ENCODE assay signal across 19 cellular contexts in the genomic region with DNA sequence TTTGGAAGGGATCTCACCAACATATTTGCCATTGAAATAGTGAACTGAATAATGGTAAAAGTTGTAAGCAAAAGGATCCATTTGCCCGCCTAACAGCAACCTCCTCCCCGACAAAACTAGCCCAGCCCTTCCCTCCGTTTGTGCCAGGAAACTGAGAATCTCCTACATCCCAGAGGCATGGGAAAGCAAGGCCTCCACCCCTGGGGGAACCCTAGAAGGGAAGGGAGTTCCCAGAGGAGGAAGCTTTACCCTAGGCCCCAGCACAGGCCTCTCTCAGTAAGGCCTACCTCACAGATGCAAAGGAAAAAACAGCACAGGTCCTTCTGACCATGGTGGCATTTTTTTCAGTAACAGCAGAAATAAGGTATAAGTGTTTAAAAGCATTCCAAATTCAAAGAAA.
A peak's percentile ranks its signal among the peaks of the same experiment; 100 is the strongest.
DNase-seq lines count a peak whose midpoint lies in the region; ATAC-seq, FAIRE-seq and TF ChIP-seq lines count a peak whose summit lies in the region.
"Had no signal": no experiment of that assay in that cellular context is flagged by ENCODE, and none has a peak within 500 bp of the region (broad histone marks: within the 10 kb centered on the region; RNA-seq: fewer than 3 reads in every experiment).

No MANE protein-coding gene starts in this region.

- no peaks in the 10 kb centered on the region for H3K9me3 Mint-ChIP-seq in naive thymus-derived CD4-positive, alpha-beta T cell
- H3K9me3 Mint-ChIP-seq: activated naive CD4-positive, alpha-beta T cell treated with anti-CD3 and anti-CD28 coated beads for 36 hours had no signal

- in situ Hi-C loops in HepG2 (cut with HindIII; ENCODE audit: extremely low pct_ligation_motif_present, low pct_unique_long_range_greater_than_20kb): loop anchor here (25.0 kb wide), 1 partner anchor 293 kb away; no protein-coding TSS in a partner anchor

- H3K27ac Mint-ChIP-seq in naive thymus-derived CD4-positive, alpha-beta T cell: peak overlapping the region in 5 of 9 donors; percentile 35 to 86 (median 62)
- H3K27ac Mint-ChIP-seq: activated naive CD4-positive, alpha-beta T cell treated with anti-CD3 and anti-CD28 coated beads for 36 hours had no signal

- no peak for TF ChIP-seq RAD21 in HepG2 (CRISPR knock-in tag; IDR thresholded peaks at IDR 0.05)

- no peak overlapping the region for H2AFZ ChIP-seq in HepG2 (ENCODE audit: low read length)

- peaks cover 10 to 28% (median 18%) of the 10 kb centered on the region in 7 donors for H3K4me1 Mint-ChIP-seq in naive thymus-derived CD4-positive, alpha-beta T cell

- H3K27ac ChIP-seq in right lobe of liver (no peak overlapping the region), HepG2 (ENCODE audit: extremely low read length, insufficient read depth, low read length) (no peak overlapping the region), dorsolateral prefrontal cortex (peak overlapping the region in 50 of 59 donors; percentile 1 to 93 (median 58)), body of pancreas (peak overlapping the region in 1 of 4 donors; percentile 27)
- no peak overlapping the region for H3K27ac ChIP-seq in naive thymus-derived CD4-positive, alpha-beta T cell (ENCODE audit: low read depth, low read length)
- H3K27ac ChIP-seq: ascending aorta, thoracic aorta had no signal

- no TSS peak for BruUV-seq in HepG2 (replicated peaks; lab: Mats Ljungman, UMichigan)

- CTCF ChIA-PET in HepG2 (lab: Yijun Ruan, JAX; ENCODE audit: low intra/inter-chr PET ratio, low total read pairs): no interaction called here
- CTCF ChIA-PET in naive thymus-derived CD4-positive, alpha-beta T cell (lab: Charles Lee): interaction anchor here (0.7 to 1.1 kb wide), 2 partner anchors 18 to 59 kb away, joined by 3 read pairs; no protein-coding TSS in a partner anchor

- POLR2A ChIA-PET in HepG2 (lab: Yijun Ruan, JAX): no interaction called here
- POLR2A ChIA-PET in naive thymus-derived CD4-positive, alpha-beta T cell (lab: Charles Lee): no interaction called here

- H3K27me3 Mint-ChIP-seq in naive thymus-derived CD4-positive, alpha-beta T cell: no peaks in the 10 kb centered on the region

- WGBS in right lobe of liver (ENCODE audit: insufficient coverage, low coverage, low lambda C conversion rate, missing lambda C conversion rate): 53% methylated on average over 3 of the region's 3 CpGs
- WGBS in HepG2 (ENCODE audit: low lambda C conversion rate): 62% methylated on average over 3 of the region's 3 CpGs
- WGBS in body of pancreas, 2 donors: 55 to 62% methylated on average over 3 of the region's 3 CpGs

- peaks cover 3 to 43% (median 10%) of the 10 kb centered on the region in 5 donors for H3K36me3 Mint-ChIP-seq in naive thymus-derived CD4-positive, alpha-beta T cell

- no peak for FAIRE-seq in HepG2 (lab: Jason Lieb, UNC)
- FAIRE-seq: HTR-8/SVneo had no signal

- ATAC-seq in right lobe of liver (peak in 3 of 4 donors; percentile 26 to 32 (median 27)), HepG2 (no peak), body of pancreas (no peak), HG03196 (IDR thresholded peaks at IDR 0.05; ENCODE audit: unreplicated experiment) (no peak)
- ATAC-seq in naive thymus-derived CD4-positive, alpha-beta T cell: no peak

- H3K9ac ChIP-seq in HepG2 (ENCODE audit: insufficient read depth, low read depth, low read length): no peak overlapping the region

- TF ChIP-seq EP300 in HepG2 (IDR thresholded peaks at IDR 0.05; ENCODE audit: low read depth in 2 of 2, low read length in 2 of 2) (no peak), HepG2 (CRISPR knock-in tag; IDR thresholded peaks at IDR 0.05; ENCODE audit: borderline replicate concordance) (no peak)

- H3K9me3 ChIP-seq in right lobe of liver: no peaks in the 10 kb centered on the region
- no peaks in the 10 kb centered on the region for H3K9me3 ChIP-seq in HepG2 (ENCODE audit: low read length)
- no peaks in the 10 kb centered on the region for H3K9me3 ChIP-seq in naive thymus-derived CD4-positive, alpha-beta T cell (ENCODE audit: control insufficient read depth in 2 of 3, low read length in 3 of 3)
- no peaks in the 10 kb centered on the region for H3K9me3 ChIP-seq in body of pancreas
- H3K9me3 ChIP-seq: ascending aorta, thoracic aorta had no signal

- H3K36me3 ChIP-seq in right lobe of liver: peaks cover 0 to 15% (median 1%) of the 10 kb centered on the region in 4 donors
- no peaks in the 10 kb centered on the region for H3K36me3 ChIP-seq in HepG2 (replicated peaks in 1 of 2; ENCODE audit: control insufficient read depth in 1 of 2, insufficient read depth in 2 of 2, low read length in 2 of 2)
- peaks cover 0 to 39% (median 13%) of the 10 kb centered on the region in 3 experiments for H3K36me3 ChIP-seq in naive thymus-derived CD4-positive, alpha-beta T cell (ENCODE audit: control insufficient read depth in 2 of 3, insufficient read depth in 3 of 3, low read length in 3 of 3)
- no peaks in the 10 kb centered on the region for H3K36me3 ChIP-seq in body of pancreas (replicated peaks in 1 of 2; ENCODE audit: insufficient read depth in 1 of 2, low read depth in 2 of 2)
- H3K36me3 ChIP-seq: thoracic aorta had no signal

- no peaks in the 10 kb centered on the region for H3K79me2 ChIP-seq in HepG2 (ENCODE audit: insufficient read depth, low read length)

- no peaks in the 10 kb centered on the region for H3K4me1 ChIP-seq in right lobe of liver
- no peaks in the 10 kb centered on the region for H3K4me1 ChIP-seq in HepG2 (ENCODE audit: insufficient read depth, low read length)
- no peaks in the 10 kb centered on the region for H3K4me1 ChIP-seq in naive thymus-derived CD4-positive, alpha-beta T cell (ENCODE audit: control insufficient read depth in 2 of 2, insufficient read depth in 2 of 2, low read length in 2 of 2)
- H3K4me1 ChIP-seq in body of pancreas: no peaks in the 10 kb centered on the region
- H3K4me1 ChIP-seq: ascending aorta had no signal

- no peak overlapping the region for H3K4me3 Mint-ChIP-seq in naive thymus-derived CD4-positive, alpha-beta T cell
- H3K4me3 Mint-ChIP-seq: activated naive CD4-positive, alpha-beta T cell treated with anti-CD3 and anti-CD28 coated beads for 36 hours had no signal

- TF ChIP-seq CTCF in right lobe of liver (IDR thresholded peaks at IDR 0.05) (no peak), HepG2 (CRISPR knock-in tag; IDR thresholded peaks at IDR 0.05) (no peak), dorsolateral prefrontal cortex (IDR thresholded peaks at IDR 0.05 in 54 of 56, conservative IDR thresholded peaks at IDR 0.05 in 2 of 56; ENCODE audit: low read depth in 1 of 56, partially characterized antibody in 56 of 56) (no peak), body of pancreas (IDR thresholded peaks at IDR 0.05) (no peak)

- no peak for TF ChIP-seq POLR2A in right lobe of liver (IDR thresholded peaks at IDR 0.05)
- TF ChIP-seq POLR2A in HepG2 (IDR thresholded peaks at IDR 0.05; ENCODE audit: insufficient read depth in 1 of 2, low read depth in 2 of 2, low read length in 2 of 2): no peak
- no peak for TF ChIP-seq POLR2A in body of pancreas (IDR thresholded peaks at IDR 0.05)

- intact Hi-C loops in right lobe of liver (cut with DNase I): no loop called here
- intact Hi-C loops in HepG2 (cut with micrococcal nuclease; ENCODE audit: unreplicated experiment): no loop called here
- intact Hi-C loops in dorsolateral prefrontal cortex (cut with DNase I): no loop called here
- intact Hi-C loops in naive thymus-derived CD4-positive, alpha-beta T cell (cut with micrococcal nuclease): no loop called here
- intact Hi-C loops in body of pancreas (cut with DNase I): no loop called here

- H3K4me2 ChIP-seq in HepG2 (ENCODE audit: low read depth, low read length): no peak overlapping the region

- DNase-seq in right lobe of liver (no peak), HepG2 (ENCODE audit: low spot score) (no peak), dorsolateral prefrontal cortex (no peak), body of pancreas (no peak)
- no peak for DNase-seq in naive thymus-derived CD4-positive, alpha-beta T cell
- DNase-seq in stimulated activated naive CD4-positive, alpha-beta T cell treated with Interleukin-2 at 50 U/mL for 16 hours (lab: John Stamatoyannopoulos, UW): no peak
- DNase-seq: activated CD4-positive, alpha-beta T cell treated with anti-CD3 and anti-CD28 coated beads, Interleukin-2, amount 50 U/mL, for 4 hours; activated naive CD4-positive, alpha-beta T cell treated with anti-CD3 and anti-CD28 coated beads for 36 hours; HCEC 1CT; Karpas-422; NCI-H187; NCI-H345; OCI-M1; retina; SHP77 had no signal

- H3K4me3 ChIP-seq in right lobe of liver (no peak overlapping the region), HepG2 (replicated peaks in 1 of 3; ENCODE audit: insufficient read depth in 1 of 3, low read depth in 2 of 3, low read length in 3 of 3) (no peak overlapping the region), dorsolateral prefrontal cortex (no peak overlapping the region), body of pancreas (no peak overlapping the region)
- no peak overlapping the region for H3K4me3 ChIP-seq in naive thymus-derived CD4-positive, alpha-beta T cell (ENCODE audit: low read length)
- H3K4me3 ChIP-seq: ascending aorta, thoracic aorta had no signal

- H4K20me1 ChIP-seq in HepG2 (ENCODE audit: insufficient read depth, low read length): no peaks in the 10 kb centered on the region

- no peaks in the 10 kb centered on the region for H3K27me3 ChIP-seq in right lobe of liver
- H3K27me3 ChIP-seq in HepG2 (ENCODE audit: control insufficient read depth in 1 of 2, insufficient read depth in 2 of 2, low read length in 2 of 2): peaks cover 0 to 2% of the 10 kb centered on the region in 2 experiments; a peak in 3 of 5 replicates
- H3K27me3 ChIP-seq in dorsolateral prefrontal cortex: no peaks in the 10 kb centered on the region
- H3K27me3 ChIP-seq in naive thymus-derived CD4-positive, alpha-beta T cell (ENCODE audit: control insufficient read depth in 2 of 2, insufficient read depth in 2 of 2, low read length in 2 of 2): no peaks in the 10 kb centered on the region
- H3K27me3 ChIP-seq in body of pancreas: no peaks in the 10 kb centered on the region
- H3K27me3 ChIP-seq: ascending aorta had no signal

TF ChIP-seq in HepG2, 621 proteins besides CTCF, POLR2A, EP300 and RAD21 (continues in another document):
- TF ChIP-seq, protein P1, sequence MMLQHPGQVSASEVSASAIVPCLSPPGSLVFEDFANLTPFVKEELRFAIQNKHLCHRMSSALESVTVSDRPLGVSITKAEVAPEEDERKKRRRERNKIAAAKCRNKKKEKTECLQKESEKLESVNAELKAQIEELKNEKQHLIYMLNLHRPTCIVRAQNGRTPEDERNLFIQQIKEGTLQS (CRISPR knock-in tag; IDR thresholded peaks at IDR 0.05): no peak
- TF ChIP-seq MLLT10 (CRISPR knock-in tag; IDR thresholded peaks at IDR 0.05): no peak
- no peak for TF ChIP-seq BRCA1 (CRISPR knock-in tag; IDR thresholded peaks at IDR 0.05)
- no peak for TF ChIP-seq RNF2 (conservative IDR thresholded peaks at IDR 0.05; ENCODE audit: low read depth)
- TF ChIP-seq TBX2 (CRISPR knock-in tag; IDR thresholded peaks at IDR 0.05; ENCODE audit: borderline replicate concordance): no peak
- TF ChIP-seq ZNF333 (CRISPR knock-in tag; IDR thresholded peaks at IDR 0.05; ENCODE audit: borderline replicate concordance): no peak
- TF ChIP-seq GTF3A (CRISPR knock-in tag; conservative IDR thresholded peaks at IDR 0.05): no peak
- no peak for TF ChIP-seq ZNF121 (CRISPR knock-in tag; IDR thresholded peaks at IDR 0.05)
- no peak for TF ChIP-seq ZNF264 (CRISPR knock-in tag; IDR thresholded peaks at IDR 0.05)

Comparison
In these comparisons a context has a peak if more than half of its experiments do, and no peak if none do; other contexts are left out.
1. ATAC-seq: peak in right lobe of liver (3 of 4); none in HepG2 (single experiment), naive thymus-derived CD4-positive, alpha-beta T cell (single experiment), body of pancreas (single experiment) and HG03196 (single experiment).
2. H3K27ac ChIP-seq: peak in dorsolateral prefrontal cortex (50 of 59); none in right lobe of liver (0 of 3), HepG2 (single experiment) and naive thymus-derived CD4-positive, alpha-beta T cell (single experiment).